2 cellular contexts compared by ENCODE assay signal in the genomic region with DNA sequence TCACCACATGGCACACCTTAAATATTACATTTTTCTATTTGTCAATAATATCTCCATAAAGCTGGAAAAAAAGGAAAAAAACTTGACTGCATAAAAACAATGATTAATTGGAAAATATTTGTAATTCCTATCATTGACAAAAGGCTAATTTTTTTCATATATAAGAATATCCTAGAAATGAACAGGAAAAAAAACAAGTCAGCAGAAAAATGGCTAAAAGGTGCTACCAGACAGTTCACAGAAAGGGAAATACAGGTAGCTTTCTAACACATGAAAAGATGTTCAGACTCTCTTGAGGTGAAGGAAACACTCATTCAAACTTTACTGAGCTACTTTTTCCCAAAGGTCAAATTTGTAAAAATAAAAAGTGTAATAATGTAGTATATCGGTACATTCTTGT.
TF ChIP-seq lines count a peak whose summit lies in the region.

No MANE protein-coding gene starts in this region.

TF ChIP-seq in HepG2, 621 proteins besides CTCF, POLR2A, EP300 and RAD21:
- TF ChIP-seq MAFK (conservative IDR thresholded peaks at IDR 0.05 in 1 of 2, IDR thresholded peaks at IDR 0.05 in 1 of 2; ENCODE audit: low read length in 2 of 2) (peak; percentile 56 to 74; a peak in 3 of 4 replicates), MAFF (IDR thresholded peaks at IDR 0.05; ENCODE audit: low read depth, low read length) (peak; percentile 66), GLI4 (CRISPR knock-in tag; IDR thresholded peaks at IDR 0.05; ENCODE audit: borderline replicate concordance) (no peak), PLRG1 (conservative IDR thresholded peaks at IDR 0.05) (no peak)
- TF ChIP-seq, protein P1, sequence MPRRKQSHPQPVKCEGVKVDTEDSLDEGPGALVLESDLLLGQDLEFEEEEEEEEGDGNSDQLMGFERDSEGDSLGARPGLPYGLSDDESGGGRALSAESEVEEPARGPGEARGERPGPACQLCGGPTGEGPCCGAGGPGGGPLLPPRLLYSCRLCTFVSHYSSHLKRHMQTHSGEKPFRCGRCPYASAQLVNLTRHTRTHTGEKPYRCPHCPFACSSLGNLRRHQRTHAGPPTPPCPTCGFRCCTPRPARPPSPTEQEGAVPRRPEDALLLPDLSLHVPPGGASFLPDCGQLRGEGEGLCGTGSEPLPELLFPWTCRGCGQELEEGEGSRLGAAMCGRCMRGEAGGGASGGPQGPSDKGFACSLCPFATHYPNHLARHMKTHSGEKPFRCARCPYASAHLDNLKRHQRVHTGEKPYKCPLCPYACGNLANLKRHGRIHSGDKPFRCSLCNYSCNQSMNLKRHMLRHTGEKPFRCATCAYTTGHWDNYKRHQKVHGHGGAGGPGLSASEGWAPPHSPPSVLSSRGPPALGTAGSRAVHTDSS (CRISPR knock-in tag; conservative IDR thresholded peaks at IDR 0.05) = no peak
- TF ChIP-seq, protein P2, sequence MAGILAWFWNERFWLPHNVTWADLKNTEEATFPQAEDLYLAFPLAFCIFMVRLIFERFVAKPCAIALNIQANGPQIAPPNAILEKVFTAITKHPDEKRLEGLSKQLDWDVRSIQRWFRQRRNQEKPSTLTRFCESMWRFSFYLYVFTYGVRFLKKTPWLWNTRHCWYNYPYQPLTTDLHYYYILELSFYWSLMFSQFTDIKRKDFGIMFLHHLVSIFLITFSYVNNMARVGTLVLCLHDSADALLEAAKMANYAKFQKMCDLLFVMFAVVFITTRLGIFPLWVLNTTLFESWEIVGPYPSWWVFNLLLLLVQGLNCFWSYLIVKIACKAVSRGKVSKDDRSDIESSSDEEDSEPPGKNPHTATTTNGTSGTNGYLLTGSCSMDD (CRISPR knock-in tag; IDR thresholded peaks at IDR 0.05) = no peak
- TF ChIP-seq, protein P3, sequence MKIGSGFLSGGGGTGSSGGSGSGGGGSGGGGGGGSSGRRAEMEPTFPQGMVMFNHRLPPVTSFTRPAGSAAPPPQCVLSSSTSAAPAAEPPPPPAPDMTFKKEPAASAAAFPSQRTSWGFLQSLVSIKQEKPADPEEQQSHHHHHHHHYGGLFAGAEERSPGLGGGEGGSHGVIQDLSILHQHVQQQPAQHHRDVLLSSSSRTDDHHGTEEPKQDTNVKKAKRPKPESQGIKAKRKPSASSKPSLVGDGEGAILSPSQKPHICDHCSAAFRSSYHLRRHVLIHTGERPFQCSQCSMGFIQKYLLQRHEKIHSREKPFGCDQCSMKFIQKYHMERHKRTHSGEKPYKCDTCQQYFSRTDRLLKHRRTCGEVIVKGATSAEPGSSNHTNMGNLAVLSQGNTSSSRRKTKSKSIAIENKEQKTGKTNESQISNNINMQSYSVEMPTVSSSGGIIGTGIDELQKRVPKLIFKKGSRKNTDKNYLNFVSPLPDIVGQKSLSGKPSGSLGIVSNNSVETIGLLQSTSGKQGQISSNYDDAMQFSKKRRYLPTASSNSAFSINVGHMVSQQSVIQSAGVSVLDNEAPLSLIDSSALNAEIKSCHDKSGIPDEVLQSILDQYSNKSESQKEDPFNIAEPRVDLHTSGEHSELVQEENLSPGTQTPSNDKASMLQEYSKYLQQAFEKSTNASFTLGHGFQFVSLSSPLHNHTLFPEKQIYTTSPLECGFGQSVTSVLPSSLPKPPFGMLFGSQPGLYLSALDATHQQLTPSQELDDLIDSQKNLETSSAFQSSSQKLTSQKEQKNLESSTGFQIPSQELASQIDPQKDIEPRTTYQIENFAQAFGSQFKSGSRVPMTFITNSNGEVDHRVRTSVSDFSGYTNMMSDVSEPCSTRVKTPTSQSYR (CRISPR knock-in tag; IDR thresholded peaks at IDR 0.05; ENCODE audit: borderline replicate concordance) = no peak
TF ChIP-seq in HepG2: peak in this region for 2.

TF ChIP-seq in K562, 482 proteins besides CTCF, POLR2A, EP300 and RAD21:
- TF ChIP-seq ZKSCAN3 (CRISPR knock-in tag; IDR thresholded peaks at IDR 0.05) = no peak
- TF ChIP-seq ZNF316 (IDR thresholded peaks at IDR 0.05) = peak; percentile 80
- TF ChIP-seq TCF7 (IDR thresholded peaks at IDR 0.05; ENCODE audit: borderline replicate concordance) = no peak
- TF ChIP-seq KDM4B (IDR thresholded peaks at IDR 0.05; ENCODE audit: borderline replicate concordance in 2 of 2, low read depth in 1 of 2) = no peak
- TF ChIP-seq CCAR2 (IDR thresholded peaks at IDR 0.05; ENCODE audit: low read depth, low read length) = no peak
- TF ChIP-seq C11orf30 (IDR thresholded peaks at IDR 0.05; ENCODE audit: low read depth) = peak; percentile 56; the same call in 1 of the 2 replicates
- TF ChIP-seq MAFF (IDR thresholded peaks at IDR 0.05; ENCODE audit: low read length) = peak; percentile 22; the same call in 1 of the 2 replicates
- TF ChIP-seq POLR2AphosphoS5 (IDR thresholded peaks at IDR 0.05; ENCODE audit: control insufficient read depth, insufficient read depth, low read depth, low read length) = no peak
- TF ChIP-seq, protein P4, sequence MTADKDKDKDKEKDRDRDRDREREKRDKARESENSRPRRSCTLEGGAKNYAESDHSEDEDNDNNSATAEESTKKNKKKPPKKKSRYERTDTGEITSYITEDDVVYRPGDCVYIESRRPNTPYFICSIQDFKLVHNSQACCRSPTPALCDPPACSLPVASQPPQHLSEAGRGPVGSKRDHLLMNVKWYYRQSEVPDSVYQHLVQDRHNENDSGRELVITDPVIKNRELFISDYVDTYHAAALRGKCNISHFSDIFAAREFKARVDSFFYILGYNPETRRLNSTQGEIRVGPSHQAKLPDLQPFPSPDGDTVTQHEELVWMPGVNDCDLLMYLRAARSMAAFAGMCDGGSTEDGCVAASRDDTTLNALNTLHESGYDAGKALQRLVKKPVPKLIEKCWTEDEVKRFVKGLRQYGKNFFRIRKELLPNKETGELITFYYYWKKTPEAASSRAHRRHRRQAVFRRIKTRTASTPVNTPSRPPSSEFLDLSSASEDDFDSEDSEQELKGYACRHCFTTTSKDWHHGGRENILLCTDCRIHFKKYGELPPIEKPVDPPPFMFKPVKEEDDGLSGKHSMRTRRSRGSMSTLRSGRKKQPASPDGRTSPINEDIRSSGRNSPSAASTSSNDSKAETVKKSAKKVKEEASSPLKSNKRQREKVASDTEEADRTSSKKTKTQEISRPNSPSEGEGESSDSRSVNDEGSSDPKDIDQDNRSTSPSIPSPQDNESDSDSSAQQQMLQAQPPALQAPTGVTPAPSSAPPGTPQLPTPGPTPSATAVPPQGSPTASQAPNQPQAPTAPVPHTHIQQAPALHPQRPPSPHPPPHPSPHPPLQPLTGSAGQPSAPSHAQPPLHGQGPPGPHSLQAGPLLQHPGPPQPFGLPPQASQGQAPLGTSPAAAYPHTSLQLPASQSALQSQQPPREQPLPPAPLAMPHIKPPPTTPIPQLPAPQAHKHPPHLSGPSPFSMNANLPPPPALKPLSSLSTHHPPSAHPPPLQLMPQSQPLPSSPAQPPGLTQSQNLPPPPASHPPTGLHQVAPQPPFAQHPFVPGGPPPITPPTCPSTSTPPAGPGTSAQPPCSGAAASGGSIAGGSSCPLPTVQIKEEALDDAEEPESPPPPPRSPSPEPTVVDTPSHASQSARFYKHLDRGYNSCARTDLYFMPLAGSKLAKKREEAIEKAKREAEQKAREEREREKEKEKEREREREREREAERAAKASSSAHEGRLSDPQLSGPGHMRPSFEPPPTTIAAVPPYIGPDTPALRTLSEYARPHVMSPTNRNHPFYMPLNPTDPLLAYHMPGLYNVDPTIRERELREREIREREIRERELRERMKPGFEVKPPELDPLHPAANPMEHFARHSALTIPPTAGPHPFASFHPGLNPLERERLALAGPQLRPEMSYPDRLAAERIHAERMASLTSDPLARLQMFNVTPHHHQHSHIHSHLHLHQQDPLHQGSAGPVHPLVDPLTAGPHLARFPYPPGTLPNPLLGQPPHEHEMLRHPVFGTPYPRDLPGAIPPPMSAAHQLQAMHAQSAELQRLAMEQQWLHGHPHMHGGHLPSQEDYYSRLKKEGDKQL (CRISPR knock-in tag; IDR thresholded peaks at IDR 0.05; ENCODE audit: borderline replicate concordance) = no peak
- TF ChIP-seq EGR1 (conservative IDR thresholded peaks at IDR 0.05) = no peak
- no peak for TF ChIP-seq PTRF (tag; IDR thresholded peaks at IDR 0.05)
- no peak for TF ChIP-seq BACH1 (tag; IDR thresholded peaks at IDR 0.05)
- TF ChIP-seq SNRNP70 (optimal IDR thresholded peaks at IDR 0.05; ENCODE audit: low read depth, low read length) = no peak
- TF ChIP-seq POLR3G (IDR thresholded peaks at IDR 0.05; ENCODE audit: extremely low read depth, insufficient read length, insufficient replicate concordance) = no peak
- no peak for TF ChIP-seq BCL6 (CRISPR knock-in tag; IDR thresholded peaks at IDR 0.05)
- no peak for TF ChIP-seq XRCC5 (IDR thresholded peaks at IDR 0.05; ENCODE audit: low read depth, low read length)
- TF ChIP-seq ZNF41 (CRISPR knock-in tag; conservative IDR thresholded peaks at IDR 0.05) = no peak
- TF ChIP-seq KLF16 (IDR thresholded peaks at IDR 0.05) = no peak
- TF ChIP-seq ZNF785 (CRISPR knock-in tag; IDR thresholded peaks at IDR 0.05) = no peak
- TF ChIP-seq, protein P5, sequence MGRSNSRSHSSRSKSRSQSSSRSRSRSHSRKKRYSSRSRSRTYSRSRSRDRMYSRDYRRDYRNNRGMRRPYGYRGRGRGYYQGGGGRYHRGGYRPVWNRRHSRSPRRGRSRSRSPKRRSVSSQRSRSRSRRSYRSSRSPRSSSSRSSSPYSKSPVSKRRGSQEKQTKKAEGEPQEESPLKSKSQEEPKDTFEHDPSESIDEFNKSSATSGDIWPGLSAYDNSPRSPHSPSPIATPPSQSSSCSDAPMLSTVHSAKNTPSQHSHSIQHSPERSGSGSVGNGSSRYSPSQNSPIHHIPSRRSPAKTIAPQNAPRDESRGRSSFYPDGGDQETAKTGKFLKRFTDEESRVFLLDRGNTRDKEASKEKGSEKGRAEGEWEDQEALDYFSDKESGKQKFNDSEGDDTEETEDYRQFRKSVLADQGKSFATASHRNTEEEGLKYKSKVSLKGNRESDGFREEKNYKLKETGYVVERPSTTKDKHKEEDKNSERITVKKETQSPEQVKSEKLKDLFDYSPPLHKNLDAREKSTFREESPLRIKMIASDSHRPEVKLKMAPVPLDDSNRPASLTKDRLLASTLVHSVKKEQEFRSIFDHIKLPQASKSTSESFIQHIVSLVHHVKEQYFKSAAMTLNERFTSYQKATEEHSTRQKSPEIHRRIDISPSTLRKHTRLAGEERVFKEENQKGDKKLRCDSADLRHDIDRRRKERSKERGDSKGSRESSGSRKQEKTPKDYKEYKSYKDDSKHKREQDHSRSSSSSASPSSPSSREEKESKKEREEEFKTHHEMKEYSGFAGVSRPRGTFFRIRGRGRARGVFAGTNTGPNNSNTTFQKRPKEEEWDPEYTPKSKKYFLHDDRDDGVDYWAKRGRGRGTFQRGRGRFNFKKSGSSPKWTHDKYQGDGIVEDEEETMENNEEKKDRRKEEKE (IDR thresholded peaks at IDR 0.05; ENCODE audit: borderline replicate concordance in 1 of 2, control insufficient read depth in 1 of 2, low read depth in 2 of 2, low read length in 1 of 2) = no peak
TF ChIP-seq in K562: peak in this region for 3.
